Comparison of ENCODE assay signal across 23 cellular contexts in the genomic region with DNA sequence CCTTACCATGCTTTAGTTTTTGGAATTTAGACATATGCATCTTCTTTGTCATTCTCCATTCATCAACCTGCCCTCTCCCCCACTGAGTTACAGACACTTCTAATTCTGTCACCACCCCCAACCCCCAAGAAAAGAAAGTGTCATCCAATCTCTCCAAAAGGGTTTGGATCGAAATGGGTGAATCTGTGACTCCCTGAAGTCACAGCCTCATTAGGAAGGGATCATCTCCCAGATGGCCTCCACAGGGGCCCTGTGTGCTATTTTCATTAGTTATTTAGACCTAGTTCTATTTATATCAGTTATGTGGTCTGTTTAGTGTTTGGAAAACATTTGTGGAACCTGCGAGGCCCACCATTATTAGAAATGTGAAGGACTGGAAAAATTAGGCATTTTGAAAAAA.
DNase-seq lines count a peak whose midpoint lies in the region; ATAC-seq, FAIRE-seq and TF ChIP-seq lines count a peak whose summit lies in the region.
"Had no signal": no experiment of that assay in that cellular context is flagged by ENCODE, and none has a peak within 500 bp of the region (broad histone marks: within the 10 kb centered on the region; RNA-seq: fewer than 3 reads in every experiment).

No MANE protein-coding gene starts in this region.

- H3K36me3 Mint-ChIP-seq in nephron (ENCODE audit: low read depth), result no peaks in the 10 kb centered on the region
- H3K36me3 Mint-ChIP-seq: IgD-negative memory B cell had no signal

- H3K27ac ChIP-seq in ectodermal cell (ENCODE audit: insufficient read depth, low read depth, low read length, poor library complexity, severe bottlenecking) (peak overlapping the region; percentile 76), small intestine (ENCODE audit: low read depth in 1 of 2, low read length in 1 of 2) (no peak overlapping the region)

- H3K27ac Mint-ChIP-seq in nephron, result peak overlapping the region; percentile 8 to 48 (median 16)

- H3K27me3 Mint-ChIP-seq in nephron (ENCODE audit: low read depth), result no peaks in the 10 kb centered on the region
- H3K27me3 Mint-ChIP-seq: IgD-negative memory B cell had no signal

- H3K9me3 ChIP-seq in ectodermal cell (ENCODE audit: control insufficient read depth, low read length), result no peaks in the 10 kb centered on the region
- no peaks in the 10 kb centered on the region for H3K9me3 ChIP-seq in small intestine (ENCODE audit: control insufficient read depth, low read depth)
- H3K9me3 ChIP-seq: HAP-1, MG63, SK-N-SH had no signal

- TF ChIP-seq CTCF in nephron (IDR thresholded peaks at IDR 0.05; ENCODE audit: unreplicated experiment in 3 of 3), result no peak

- no peaks in the 10 kb centered on the region for H3K9me3 Mint-ChIP-seq in nephron
- H3K9me3 Mint-ChIP-seq: CD8-positive, alpha-beta memory T cell; IgD-negative memory B cell had no signal

- WGBS in ectodermal cell, 2 experiments, result 40 to 52% methylated on average over 2 of the region's 2 CpGs
- WGBS in small intestine, 3 donors, result 90 to 91% (median 91%) methylated on average over 2 of the region's 2 CpGs

- H3K4me1 Mint-ChIP-seq in nephron, result peaks cover 37% of the 10 kb centered on the region

- peak overlapping the region in 1 of 3 experiments; percentile 28 for H3K4me3 Mint-ChIP-seq in nephron
- H3K4me3 Mint-ChIP-seq: CD8-positive, alpha-beta memory T cell; IgD-negative memory B cell had no signal

- H3K4me3 ChIP-seq in ectodermal cell (ENCODE audit: insufficient read depth, low read depth, low read length), result no peak overlapping the region
- H3K4me3 ChIP-seq in small intestine (ENCODE audit: low read depth in 1 of 2, low read length in 2 of 2), result no peak overlapping the region
- H3K4me3 ChIP-seq: HAP-1, MG63 had no signal

- H3K27me3 ChIP-seq in ectodermal cell (ENCODE audit: control insufficient read depth, insufficient read depth, low read length, poor library complexity, severe bottlenecking) (no peaks in the 10 kb centered on the region), small intestine (ENCODE audit: control insufficient read depth in 2 of 2, insufficient read depth in 2 of 2, low read length in 2 of 2) (no peaks in the 10 kb centered on the region)
- H3K27me3 ChIP-seq: MG63 had no signal

- no peak for ATAC-seq in GM18511 (IDR thresholded peaks at IDR 0.05; ENCODE audit: unreplicated experiment)

- H3K36me3 ChIP-seq in ectodermal cell (ENCODE audit: control insufficient read depth, insufficient read depth, low read length), result no peaks in the 10 kb centered on the region
- no peaks in the 10 kb centered on the region for H3K36me3 ChIP-seq in small intestine (ENCODE audit: control insufficient read depth in 2 of 2, insufficient read depth in 2 of 2, low read length in 2 of 2)
- H3K36me3 ChIP-seq: HAP-1, MG63 had no signal

- H3K4me1 ChIP-seq in ectodermal cell (ENCODE audit: control insufficient read depth, insufficient read depth, low read length) (peaks cover 16% of the 10 kb centered on the region), small intestine (ENCODE audit: control insufficient read depth in 2 of 2, insufficient read depth in 1 of 2, low read depth in 1 of 2, low read length in 1 of 2) (no peaks in the 10 kb centered on the region)
- H3K4me1 ChIP-seq: HAP-1 had no signal

- FAIRE-seq in small intestine (lab: Jason Lieb, UNC), result no peak
- FAIRE-seq: GM12892, GM18507 had no signal

- DNase-seq in NCI-H524 (lab: John Stamatoyannopoulos, UW) (peak; percentile 49 to 71), small intestine (no peak), RPMI8226 (no peak), putamen (ENCODE audit: low spot score) (no peak)
- DNase-seq: ACHN; CD8-positive, alpha-beta memory T cell; DMS53; Karpas-422; MG63; NCI-H1092; NCI-H1436 treated with DMSO at 0.1 percent for 48 hours; NCI-H2029 treated with DMSO at 0.1 percent for 48 hours; NCI-H2171; NCI-H69; SHP77 treated with DMSO at 0.1 percent for 48 hours; SK-N-SH had no signal

Comparison
In these comparisons a context has a peak if more than half of its experiments do, and no peak if none do; other contexts are left out.
1. DNase-seq: peak in NCI-H524 (2 of 2); none in small intestine (single experiment), RPMI8226 (single experiment) and putamen (single experiment).